Comparison of ENCODE assay signal across 13 cellular contexts in the genomic region with DNA sequence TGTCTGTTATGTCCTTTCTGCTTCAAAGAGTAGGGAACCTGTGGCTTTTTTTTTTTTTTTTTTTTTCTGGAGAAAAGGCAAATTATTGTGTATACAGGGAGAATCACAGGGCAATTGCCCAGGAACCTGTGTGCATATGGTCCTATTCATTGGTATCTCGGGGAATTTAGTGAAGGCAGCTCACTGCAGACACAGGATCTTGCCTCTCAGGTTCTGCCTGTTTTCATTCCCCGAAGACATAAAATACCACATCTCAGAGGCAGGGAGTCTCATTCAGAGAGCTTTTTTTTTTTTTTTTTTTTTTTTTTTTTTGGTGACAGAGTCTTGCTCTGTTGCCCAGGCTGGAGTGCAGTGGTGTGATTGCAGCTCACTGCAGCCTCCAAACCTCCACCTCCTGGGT.
DNase-seq lines count a peak whose midpoint lies in the region; ATAC-seq and TF ChIP-seq lines count a peak whose summit lies in the region.
"Had no signal": no experiment of that assay in that cellular context is flagged by ENCODE, and none has a peak within 500 bp of the region (broad histone marks: within the 10 kb centered on the region; RNA-seq: fewer than 3 reads in every experiment).

No MANE protein-coding gene starts in this region.

- no CpG with 5 or more reads among the region's 2 CpGs for WGBS in trophoblast cell (ENCODE audit: extremely low coverage, insufficient coverage, insufficient read length)
- WGBS in psoas muscle, 3 donors: 83 to 94% (median 91%) methylated on average over 2 of the region's 2 CpGs

- no peaks in the 10 kb centered on the region for H3K27me3 ChIP-seq in trophoblast cell (ENCODE audit: insufficient read depth, low read length)
- H3K27me3 ChIP-seq in psoas muscle (ENCODE audit: insufficient read depth in 3 of 3, low read length in 2 of 3): no peaks in the 10 kb centered on the region
- H3K27me3 ChIP-seq in Peyer's patch: no peaks in the 10 kb centered on the region
- H3K27me3 ChIP-seq in foreskin keratinocyte: no peaks in the 10 kb centered on the region
- H3K27me3 ChIP-seq: BE2C had no signal

- no peak overlapping the region for H4K8ac ChIP-seq in trophoblast cell (ENCODE audit: low read depth, low read length)

- H3K9me3 ChIP-seq in HEK293 (ENCODE audit: control insufficient read depth, insufficient read depth, low read depth, low read length) (no peaks in the 10 kb centered on the region), trophoblast cell (ENCODE audit: insufficient read depth, low read depth, low read length) (no peaks in the 10 kb centered on the region), psoas muscle (no peaks in the 10 kb centered on the region), Peyer's patch (no peaks in the 10 kb centered on the region)
- H3K9me3 ChIP-seq: BE2C had no signal

- H2AFZ ChIP-seq in trophoblast cell (ENCODE audit: insufficient read depth, low read length, poor library complexity): no peak overlapping the region

- intact Hi-C loops in psoas muscle (cut with DNase I): no loop called here

- DNase-seq in trophoblast cell (peak; percentile 91 to 96), psoas muscle (no peak), Peyer's patch (no peak), foreskin keratinocyte (no peak)
- DNase-seq: BE2C; CD8-positive, alpha-beta T cell; COR-L47; DND-41; GF-D8 had no signal

- POLR2A ChIA-PET in HEK293 (lab: Yijun Ruan, JAX): no interaction called here

- H3K23ac ChIP-seq in trophoblast cell (ENCODE audit: low read length): no peak overlapping the region

- H3K4me1 ChIP-seq in HEK293 (ENCODE audit: control insufficient read depth, insufficient read depth, low read length): no peaks in the 10 kb centered on the region
- peaks cover 0 to 4% of the 10 kb centered on the region in 2 experiments for H3K4me1 ChIP-seq in trophoblast cell (ENCODE audit: control insufficient read depth in 1 of 2, insufficient read depth in 2 of 2, low read length in 2 of 2)
- H3K4me1 ChIP-seq in psoas muscle: no peaks in the 10 kb centered on the region
- no peaks in the 10 kb centered on the region for H3K4me1 ChIP-seq in Peyer's patch
- H3K4me1 ChIP-seq in foreskin keratinocyte: no peaks in the 10 kb centered on the region
- H3K4me1 ChIP-seq: BE2C had no signal

- H3K18ac ChIP-seq in trophoblast cell (ENCODE audit: low read length): no peak overlapping the region

- no peak overlapping the region for H2BK12ac ChIP-seq in trophoblast cell (ENCODE audit: low read length)

- no peak overlapping the region for H4K12ac ChIP-seq in trophoblast cell (ENCODE audit: low read depth, low read length)

- no peak overlapping the region for H2AK5ac ChIP-seq in trophoblast cell (ENCODE audit: low read length)

- no peak for ATAC-seq in psoas muscle
- ATAC-seq in foreskin keratinocyte: no peak
- ATAC-seq: CD8-positive, alpha-beta T cell; HCT116 had no signal

- H3K4ac ChIP-seq in trophoblast cell (ENCODE audit: low read depth, low read length): no peak overlapping the region

- TF ChIP-seq POLR2A in Peyer's patch (IDR thresholded peaks at IDR 0.05): no peak

- no peaks in the 10 kb centered on the region for H3K79me2 ChIP-seq in trophoblast cell (ENCODE audit: control insufficient read depth, insufficient read depth, low read length, poor library complexity)

- CTCF ChIA-PET in HEK293 (lab: Yijun Ruan, JAX): no interaction called here

- H2BK5ac ChIP-seq in trophoblast cell (ENCODE audit: low read depth, low read length, poor library complexity): no peak overlapping the region

- H3K4me3 ChIP-seq in HEK293 (ENCODE audit: low read depth, low read length): no peak overlapping the region
- H3K4me3 ChIP-seq in trophoblast cell (ENCODE audit: low read depth, low read length): no peak overlapping the region
- H3K4me3 ChIP-seq in psoas muscle: no peak overlapping the region
- no peak overlapping the region for H3K4me3 ChIP-seq in Peyer's patch

- no peak overlapping the region for H3K4me2 ChIP-seq in trophoblast cell (ENCODE audit: low read length)

- H3K27ac ChIP-seq in C4-2B (peak overlapping the region; percentile 54), HEK293 (ENCODE audit: extremely low read depth, low read depth, low read length) (no peak overlapping the region), VCaP (peak overlapping the region; percentile 39), trophoblast cell (ENCODE audit: low read depth, low read length) (no peak overlapping the region), psoas muscle (no peak overlapping the region), Peyer's patch (no peak overlapping the region), foreskin keratinocyte (no peak overlapping the region)

- TF ChIP-seq CTCF in C4-2B (conservative IDR thresholded peaks at IDR 0.05) (no peak), HEK293 (tag by site-specific recombination; IDR thresholded peaks at IDR 0.05) (no peak), VCaP (conservative IDR thresholded peaks at IDR 0.05) (no peak), psoas muscle (IDR thresholded peaks at IDR 0.05) (no peak), Peyer's patch (IDR thresholded peaks at IDR 0.05) (no peak), foreskin keratinocyte (conservative IDR thresholded peaks at IDR 0.05) (no peak)

- H3K36me3 ChIP-seq in HEK293 (ENCODE audit: control insufficient read depth in 2 of 2, insufficient read depth in 1 of 2, low read length in 2 of 2) (no peaks in the 10 kb centered on the region), trophoblast cell (ENCODE audit: control insufficient read depth in 1 of 2, insufficient read depth in 2 of 2, low read length in 2 of 2) (no peaks in the 10 kb centered on the region), psoas muscle (ENCODE audit: insufficient read depth in 1 of 2, low read depth in 1 of 2) (no peaks in the 10 kb centered on the region), Peyer's patch (no peaks in the 10 kb centered on the region)
- H3K36me3 ChIP-seq: BE2C had no signal

- H3K14ac ChIP-seq in trophoblast cell (ENCODE audit: low read length): no peak overlapping the region

- no peaks in the 10 kb centered on the region for H3K79me1 ChIP-seq in trophoblast cell (ENCODE audit: low read length)

- H3K9ac ChIP-seq in trophoblast cell (ENCODE audit: low read length): no peak overlapping the region

- no peak overlapping the region for H2BK120ac ChIP-seq in trophoblast cell (ENCODE audit: insufficient read depth, low read length, poor library complexity)

- H4K91ac ChIP-seq in trophoblast cell (ENCODE audit: low read depth, low read length): no peak overlapping the region

TF ChIP-seq in HEK293, 187 proteins besides CTCF, POLR2A, EP300 and RAD21:
- TF ChIP-seq ZNF610 (tag by site-specific recombination; IDR thresholded peaks at IDR 0.05; ENCODE audit: borderline replicate concordance) (no peak), ZNF510 (tag by site-specific recombination; IDR thresholded peaks at IDR 0.05; ENCODE audit: insufficient replicate concordance) (no peak), ZNF211 (tag by site-specific recombination; IDR thresholded peaks at IDR 0.05; ENCODE audit: low read depth) (no peak), ZBTB20 (tag by site-specific recombination; IDR thresholded peaks at IDR 0.05) (peak; percentile 38; the same call in 1 of the 2 replicates)
- TF ChIP-seq, protein P1, sequence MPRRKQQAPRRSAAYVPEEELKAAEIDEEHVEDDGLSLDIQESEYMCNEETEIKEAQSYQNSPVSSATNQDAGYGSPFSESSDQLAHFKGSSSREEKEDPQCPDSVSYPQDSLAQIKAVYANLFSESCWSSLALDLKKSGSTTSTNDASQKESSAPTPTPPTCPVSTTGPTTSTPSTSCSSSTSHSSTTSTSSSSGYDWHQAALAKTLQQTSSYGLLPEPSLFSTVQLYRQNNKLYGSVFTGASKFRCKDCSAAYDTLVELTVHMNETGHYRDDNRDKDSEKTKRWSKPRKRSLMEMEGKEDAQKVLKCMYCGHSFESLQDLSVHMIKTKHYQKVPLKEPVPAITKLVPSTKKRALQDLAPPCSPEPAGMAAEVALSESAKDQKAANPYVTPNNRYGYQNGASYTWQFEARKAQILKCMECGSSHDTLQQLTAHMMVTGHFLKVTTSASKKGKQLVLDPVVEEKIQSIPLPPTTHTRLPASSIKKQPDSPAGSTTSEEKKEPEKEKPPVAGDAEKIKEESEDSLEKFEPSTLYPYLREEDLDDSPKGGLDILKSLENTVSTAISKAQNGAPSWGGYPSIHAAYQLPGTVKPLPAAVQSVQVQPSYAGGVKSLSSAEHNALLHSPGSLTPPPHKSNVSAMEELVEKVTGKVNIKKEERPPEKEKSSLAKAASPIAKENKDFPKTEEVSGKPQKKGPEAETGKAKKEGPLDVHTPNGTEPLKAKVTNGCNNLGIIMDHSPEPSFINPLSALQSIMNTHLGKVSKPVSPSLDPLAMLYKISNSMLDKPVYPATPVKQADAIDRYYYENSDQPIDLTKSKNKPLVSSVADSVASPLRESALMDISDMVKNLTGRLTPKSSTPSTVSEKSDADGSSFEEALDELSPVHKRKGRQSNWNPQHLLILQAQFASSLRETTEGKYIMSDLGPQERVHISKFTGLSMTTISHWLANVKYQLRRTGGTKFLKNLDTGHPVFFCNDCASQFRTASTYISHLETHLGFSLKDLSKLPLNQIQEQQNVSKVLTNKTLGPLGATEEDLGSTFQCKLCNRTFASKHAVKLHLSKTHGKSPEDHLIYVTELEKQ (tag by site-specific recombination; IDR thresholded peaks at IDR 0.05; ENCODE audit: borderline replicate concordance): no peak

Comparison
In these comparisons a context has a peak if more than half of its experiments do, and no peak if none do; other contexts are left out.
1. H3K27ac ChIP-seq: peak in C4-2B (single experiment) and VCaP (single experiment); none in HEK293 (single experiment), trophoblast cell (single experiment), psoas muscle (single experiment), Peyer's patch (0 of 4) and foreskin keratinocyte (single experiment).
2. DNase-seq: peak in trophoblast cell (2 of 2); none in psoas muscle (0 of 2), Peyer's patch (0 of 3) and foreskin keratinocyte (0 of 2).